Comparison of ENCODE assay signal across 14 cellular contexts in the genomic region with DNA sequence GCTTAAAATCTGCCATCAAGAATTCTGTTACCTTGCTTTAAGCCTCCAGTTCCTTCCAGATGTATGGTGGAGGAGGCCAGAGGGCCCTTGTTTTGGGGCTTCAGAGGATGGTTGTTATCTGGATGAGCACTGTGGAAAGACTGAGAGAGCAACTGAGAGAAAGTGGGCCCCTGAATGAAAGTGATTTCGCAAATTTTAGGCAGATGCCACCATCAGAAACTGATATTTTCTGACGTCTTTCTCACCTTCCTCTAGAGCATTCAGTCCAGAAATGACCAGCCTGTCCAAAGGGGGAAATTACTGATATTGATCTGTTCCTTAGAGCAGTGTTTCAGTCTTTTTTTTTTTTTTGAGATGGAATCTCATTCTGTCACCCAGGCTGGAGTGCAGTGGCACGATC. TPM values are rescaled to one million over a fixed set of nuclear protein-coding genes. Genes with fewer than 3 reads are reported as not detected.
A peak's percentile ranks its signal among the peaks of the same experiment; 100 is the strongest.
DNase-seq lines count a peak whose midpoint lies in the region; ATAC-seq and TF ChIP-seq lines count a peak whose summit lies in the region.
"Had no signal": no experiment of that assay in that cellular context is flagged by ENCODE, and none has a peak within 500 bp of the region (broad histone marks: within the 10 kb centered on the region; RNA-seq: fewer than 3 reads in every experiment).

No MANE protein-coding gene starts in this region.

- TF ChIP-seq EP300 in stomach (IDR thresholded peaks at IDR 0.05) = no peak

- H3K4me1 ChIP-seq in iPS-20b (ENCODE audit: insufficient read depth, low read length) (peaks cover 59% of the 10 kb centered on the region), stomach (peaks cover 34 to 71% (median 50%) of the 10 kb centered on the region in 4 donors)

- 68 to 90% (median 88%) methylated on average over 3 of the region's 3 CpGs for WGBS in stomach, 5 donors

- TF ChIP-seq POLR2A in stomach (IDR thresholded peaks at IDR 0.05) = no peak

- intact Hi-C loops in activated T-helper 1 cell treated with anti-CD3 and anti-CD28 coated beads, Interleukin-12 subunit alpha, Interleukin-12 subunit beta, Interleukin-2, Interleukin-4 antibody, amounts not matched to agents 30 ng/mL and 10 ng/mL and 1 ng/mL, durations not matched to agents 14 hours and 24 hours and 36 hours (cut with micrococcal nuclease) = loop anchor here (1.0 to 5.0 kb wide), 6 partner anchors 13 to 116 kb away; partner anchors contain the start of gene B3GNT5
- intact Hi-C loops in stomach (cut with DNase I; ENCODE audit: low total_unique reads) = no loop called here

- peak overlapping the region; percentile 74; the same call in 1 of the 2 replicates for H3K9ac ChIP-seq in iPS-20b (ENCODE audit: low read depth, low read length)

- no peaks in the 10 kb centered on the region for H3K9me3 ChIP-seq in iPS-20b (ENCODE audit: insufficient read depth, low read depth, low read length)
- no peaks in the 10 kb centered on the region for H3K9me3 ChIP-seq in stomach

- H3K4me3 ChIP-seq in iPS-20b (ENCODE audit: low read length) = no peak overlapping the region; the same call in 1 of the 2 replicates
- no peak overlapping the region for H3K4me3 ChIP-seq in stomach

- no peaks in the 10 kb centered on the region for H3K9me3 Mint-ChIP-seq in activated T-cell treated with anti-CD3 and anti-CD28 coated beads, Interleukin-2, amount 50 U/mL, for 72 hours
- H3K9me3 Mint-ChIP-seq in activated T-helper 1 cell treated with anti-CD3 and anti-CD28 coated beads, Interleukin-12 subunit alpha, Interleukin-12 subunit beta, Interleukin-2, Interleukin-4 antibody, amounts not matched to agents 30 ng/mL and 10 ng/mL and 1 ng/mL, durations not matched to agents 14 hours and 24 hours and 36 hours = no peaks in the 10 kb centered on the region
- H3K9me3 Mint-ChIP-seq: T-helper 1 cell treated with Interleukin-12 subunit alpha and Interleukin-12 subunit beta and Interleukin-4 antibody, amounts not matched to agents 30 μg/mL and 1 μg/mL, for 36 hours had no signal

- H3K4me1 Mint-ChIP-seq in activated T-cell treated with anti-CD3 and anti-CD28 coated beads, Interleukin-2, amount 50 U/mL, for 72 hours (ENCODE audit: low read depth) = peaks cover 4% of the 10 kb centered on the region
- peaks cover 15% of the 10 kb centered on the region for H3K4me1 Mint-ChIP-seq in activated T-helper 1 cell treated with anti-CD3 and anti-CD28 coated beads, Interleukin-12 subunit alpha, Interleukin-12 subunit beta, Interleukin-2, Interleukin-4 antibody, amounts not matched to agents 30 ng/mL and 10 ng/mL and 1 ng/mL, durations not matched to agents 14 hours and 24 hours and 36 hours (ENCODE audit: low read depth)

- H3K36me3 Mint-ChIP-seq in activated T-cell treated with anti-CD3 and anti-CD28 coated beads, Interleukin-2, amount 50 U/mL, for 72 hours (ENCODE audit: insufficient read depth in 2 of 2) = peaks cover 1 to 11% of the 10 kb centered on the region in 2 donors
- peaks cover 11% of the 10 kb centered on the region for H3K36me3 Mint-ChIP-seq in activated T-helper 1 cell treated with anti-CD3 and anti-CD28 coated beads, Interleukin-12 subunit alpha, Interleukin-12 subunit beta, Interleukin-2, Interleukin-4 antibody, amounts not matched to agents 30 ng/mL and 10 ng/mL and 1 ng/mL, durations not matched to agents 14 hours and 24 hours and 36 hours (ENCODE audit: low read depth)

- H3K27me3 ChIP-seq in iPS-20b (ENCODE audit: insufficient read depth, low read length) = no peaks in the 10 kb centered on the region
- no peaks in the 10 kb centered on the region for H3K27me3 ChIP-seq in stomach

- peak; percentile 71 to 73 for ATAC-seq in activated T-cell treated with anti-CD3 and anti-CD28 coated beads, Interleukin-2, amount 50 U/mL, for 72 hours (replicated peaks in 1 of 2)
- ATAC-seq in GM18517 (IDR thresholded peaks at IDR 0.05; ENCODE audit: unreplicated experiment) = no peak

- H3K27ac Mint-ChIP-seq in activated T-cell treated with anti-CD3 and anti-CD28 coated beads, Interleukin-2, amount 50 U/mL, for 72 hours = peak overlapping the region; percentile 58
- no peak overlapping the region for H3K27ac Mint-ChIP-seq in activated T-helper 1 cell treated with anti-CD3 and anti-CD28 coated beads, Interleukin-12 subunit alpha, Interleukin-12 subunit beta, Interleukin-2, Interleukin-4 antibody, amounts not matched to agents 30 ng/mL and 10 ng/mL and 1 ng/mL, durations not matched to agents 14 hours and 24 hours and 36 hours
- H3K27ac Mint-ChIP-seq: T-helper 1 cell treated with Interleukin-12 subunit alpha and Interleukin-12 subunit beta and Interleukin-4 antibody, amounts not matched to agents 30 μg/mL and 1 μg/mL, for 36 hours had no signal

- no peak overlapping the region for H3K27ac ChIP-seq in iPS-20b (ENCODE audit: low read length)
- peak overlapping the region; percentile 6 to 70 (median 64) for H3K27ac ChIP-seq in stomach

- peak; percentile 37 to 49 for DNase-seq in activated T-cell treated with anti-CD3 and anti-CD28 coated beads, Interleukin-2, amount 50 U/mL, for 72 hours
- no peak for DNase-seq in activated T-cell treated with anti-CD3 and anti-CD28 coated beads for 4 hours
- DNase-seq in activated T-helper 1 cell treated with anti-CD3 and anti-CD28 coated beads, Interleukin-12 subunit alpha, Interleukin-12 subunit beta, Interleukin-2, Interleukin-4 antibody, amounts not matched to agents 30 ng/mL and 10 ng/mL and 1 ng/mL, durations not matched to agents 14 hours and 24 hours and 36 hours (ENCODE audit: low spot score) = no peak
- DNase-seq in stomach = no peak
- no peak for DNase-seq in OCI-M1 (lab: John Stamatoyannopoulos, UW)
- no peak for DNase-seq in D341Med (ENCODE audit: low spot score)
- DNase-seq: activated CD4-positive, alpha-beta T cell treated with anti-CD3 and anti-CD28 coated beads for 1 hour; activated effector memory CD4-positive, alpha-beta T cell treated with Interleukin-2 at 50 U/mL for 16 hours; glutamatergic neuron; NCI-H2029; NCI-H526 treated with DMSO at 0.1 percent for 48 hours had no signal

- peaks cover 6% of the 10 kb centered on the region; the same call in 1 of the 2 replicates for H3K36me3 ChIP-seq in iPS-20b (ENCODE audit: insufficient read depth, low read depth, low read length)
- H3K36me3 ChIP-seq in stomach = peaks cover 0 to 14% (median 5%) of the 10 kb centered on the region in 4 donors

- no peak overlapping the region for H3K4me3 Mint-ChIP-seq in activated T-cell treated with anti-CD3 and anti-CD28 coated beads, Interleukin-2, amount 50 U/mL, for 72 hours
- H3K4me3 Mint-ChIP-seq in activated T-helper 1 cell treated with anti-CD3 and anti-CD28 coated beads, Interleukin-12 subunit alpha, Interleukin-12 subunit beta, Interleukin-2, Interleukin-4 antibody, amounts not matched to agents 30 ng/mL and 10 ng/mL and 1 ng/mL, durations not matched to agents 14 hours and 24 hours and 36 hours = peak overlapping the region; percentile 25
- H3K4me3 Mint-ChIP-seq: T-helper 1 cell treated with Interleukin-12 subunit alpha and Interleukin-12 subunit beta and Interleukin-4 antibody, amounts not matched to agents 30 μg/mL and 1 μg/mL, for 36 hours had no signal

- H3K27me3 Mint-ChIP-seq in activated T-cell treated with anti-CD3 and anti-CD28 coated beads, Interleukin-2, amount 50 U/mL, for 72 hours (ENCODE audit: low read depth) = no peaks in the 10 kb centered on the region
- H3K27me3 Mint-ChIP-seq in activated T-helper 1 cell treated with anti-CD3 and anti-CD28 coated beads, Interleukin-12 subunit alpha, Interleukin-12 subunit beta, Interleukin-2, Interleukin-4 antibody, amounts not matched to agents 30 ng/mL and 10 ng/mL and 1 ng/mL, durations not matched to agents 14 hours and 24 hours and 36 hours (ENCODE audit: insufficient read depth) = no peaks in the 10 kb centered on the region

- TF ChIP-seq CTCF in stomach (IDR thresholded peaks at IDR 0.05) = no peak

RNA-seq across cellular contexts. Expression of gene B3GNT5, which starts 13.4 kb away (rescaled TPM):
- total RNA-seq in activated T-cell treated with anti-CD3 and anti-CD28 coated beads, Interleukin-2, amount 50 U/mL, for 72 hours = 10 to 100 TPM; 14.4 to 17.3 TPM
- total RNA-seq in activated T-helper 1 cell treated with anti-CD3 and anti-CD28 coated beads, Interleukin-12 subunit alpha, Interleukin-12 subunit beta, Interleukin-2, Interleukin-4 antibody, amounts not matched to agents 30 ng/mL and 10 ng/mL and 1 ng/mL, durations not matched to agents 14 hours and 24 hours and 36 hours = 17.0 and 17.7 TPM in 2 replicates
- total RNA-seq in stomach = 10 to 100 TPM in 2 of 5 donors, 1 to 10 TPM in 3; 4.1 to 39.7 (median 9.0) TPM
- 1 to 10 TPM; 5.0 to 7.6 (median 6.1) TPM for polyA plus RNA-seq in stomach

Comparison
In these comparisons a context has a peak if more than half of its experiments do, and no peak if none do; other contexts are left out.
1. DNase-seq: peak in activated T-cell treated with anti-CD3 and anti-CD28 coated beads, Interleukin-2, amount 50 U/mL, for 72 hours (2 of 2); none in activated T-cell treated with anti-CD3 and anti-CD28 coated beads for 4 hours (single experiment), activated T-helper 1 cell treated with anti-CD3 and anti-CD28 coated beads, Interleukin-12 subunit alpha, Interleukin-12 subunit beta, Interleukin-2, Interleukin-4 antibody, amounts not matched to agents 30 ng/mL and 10 ng/mL and 1 ng/mL, durations not matched to agents 14 hours and 24 hours and 36 hours (single experiment), stomach (single experiment), OCI-M1 (single experiment) and D341Med (single experiment).